ENCODE assay signal across 8 cellular contexts in the genomic region with DNA sequence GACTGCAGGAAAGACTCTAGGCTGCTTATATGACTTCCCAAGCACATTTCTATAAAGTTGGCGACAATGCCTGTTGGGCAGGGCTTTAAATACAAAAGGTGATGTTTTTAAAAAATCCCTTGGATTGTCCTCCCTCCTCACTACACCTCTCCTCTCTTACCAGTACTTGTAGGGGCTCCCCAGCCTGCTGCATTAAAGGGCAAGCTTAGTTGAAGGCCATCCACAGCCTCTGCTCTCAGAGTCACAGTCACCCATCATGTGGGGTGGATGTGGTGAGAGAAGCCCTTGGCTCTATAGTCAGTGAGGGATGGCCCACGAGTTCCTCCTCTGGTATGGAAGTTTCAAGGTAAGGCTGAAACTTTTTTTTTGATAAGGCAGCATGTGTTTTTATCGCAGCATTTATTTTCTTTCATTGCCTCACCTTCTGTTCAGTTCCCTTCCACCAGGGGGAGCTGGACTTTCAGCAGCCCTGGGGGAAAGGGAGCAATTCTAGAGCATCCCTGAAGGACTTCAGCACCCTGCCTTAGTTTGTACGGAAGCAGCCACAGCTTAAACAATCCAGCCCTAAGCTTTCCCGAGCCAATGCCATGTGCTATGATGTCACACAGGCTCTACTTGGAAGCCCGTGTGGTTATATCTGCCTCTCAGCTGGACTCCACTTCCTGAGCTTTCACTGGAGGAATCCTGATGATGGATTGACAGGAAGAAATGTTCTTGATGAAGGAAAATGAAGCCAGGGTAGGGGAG.
DNase-seq lines count a peak whose midpoint lies in the region; ATAC-seq and TF ChIP-seq lines count a peak whose summit lies in the region.

No MANE protein-coding gene starts in this region.

- peaks cover 5% of the 10 kb centered on the region for H3K27me3 Mint-ChIP-seq in activated T-cell treated with anti-CD3 and anti-CD28 coated beads, Interleukin-2, amount 50 U/mL, for 24 hours
- peaks cover 8% of the 10 kb centered on the region for H3K27me3 Mint-ChIP-seq in stimulated activated naive CD8-positive, alpha-beta T cell treated with anti-CD3 and anti-CD28 coated beads, Interleukin-15, amount 100 ng/mL, for 72 hours

- peak; percentile 59 for ATAC-seq in HG02610 (IDR thresholded peaks at IDR 0.05; ENCODE audit: unreplicated experiment)
- peak; percentile 53 for ATAC-seq in stimulated activated naive CD8-positive, alpha-beta T cell treated with anti-CD3 and anti-CD28 coated beads, Interleukin-15, amount 100 ng/mL, for 72 hours

- H3K4me3 ChIP-seq in GM12864 (ENCODE audit: low read depth, low read length): no peak overlapping the region

- no peaks in the 10 kb centered on the region for H3K4me1 Mint-ChIP-seq in activated T-cell treated with anti-CD3 and anti-CD28 coated beads, Interleukin-2, amount 50 U/mL, for 24 hours (ENCODE audit: low read depth)
- H3K4me1 Mint-ChIP-seq in stimulated activated naive CD8-positive, alpha-beta T cell treated with anti-CD3 and anti-CD28 coated beads, Interleukin-15, amount 100 ng/mL, for 72 hours: no peaks in the 10 kb centered on the region

- H3K4me3 Mint-ChIP-seq in activated T-cell treated with anti-CD3 and anti-CD28 coated beads, Interleukin-2, amount 50 U/mL, for 24 hours: no peak overlapping the region
- no peak overlapping the region for H3K4me3 Mint-ChIP-seq in stimulated activated naive CD8-positive, alpha-beta T cell treated with anti-CD3 and anti-CD28 coated beads, Interleukin-15, amount 100 ng/mL, for 72 hours

- DNase-seq in AG08395 (ENCODE audit: low spot score): peak; percentile 36
- DNase-seq in GM12864 (ENCODE audit: low read depth): peak; percentile 3
- peak; percentile 25 for DNase-seq in NCI-H460 (ENCODE audit: extremely low read depth, low read depth)
- peak; percentile 38 for DNase-seq in activated T-cell treated with anti-CD3 and anti-CD28 coated beads, Interleukin-2, amount 50 U/mL, for 24 hours
- peak; percentile 79 for DNase-seq in iPS-NIHi7 (ENCODE audit: extremely low spot score)
- DNase-seq in stimulated activated naive CD8-positive, alpha-beta T cell treated with anti-CD3 and anti-CD28 coated beads, Interleukin-15, amount 100 ng/mL, for 72 hours: peak; percentile 26 to 32
- DNase-seq in MV-4-11 (lab: John Stamatoyannopoulos, UW): no peak

- no peaks in the 10 kb centered on the region for H3K9me3 Mint-ChIP-seq in activated T-cell treated with anti-CD3 and anti-CD28 coated beads, Interleukin-2, amount 50 U/mL, for 24 hours
- H3K9me3 Mint-ChIP-seq in stimulated activated naive CD8-positive, alpha-beta T cell treated with anti-CD3 and anti-CD28 coated beads, Interleukin-15, amount 100 ng/mL, for 72 hours: no peaks in the 10 kb centered on the region

- H3K36me3 Mint-ChIP-seq in activated T-cell treated with anti-CD3 and anti-CD28 coated beads, Interleukin-2, amount 50 U/mL, for 24 hours (ENCODE audit: low read depth): no peaks in the 10 kb centered on the region

- peak; percentile 87 for TF ChIP-seq CTCF in GM12864 (IDR thresholded peaks at IDR 0.05; ENCODE audit: low read depth, low read length, missing control alignments)

- H3K27ac Mint-ChIP-seq in activated T-cell treated with anti-CD3 and anti-CD28 coated beads, Interleukin-2, amount 50 U/mL, for 24 hours: no peak overlapping the region
- no peak overlapping the region for H3K27ac Mint-ChIP-seq in stimulated activated naive CD8-positive, alpha-beta T cell treated with anti-CD3 and anti-CD28 coated beads, Interleukin-15, amount 100 ng/mL, for 72 hours
